In genomic region chrX:51802917-51803688, GRCh38 we compare ENCODE assay signal across 8 cellular contexts. TPM values are rescaled to one million over a fixed set of nuclear protein-coding genes. Genes with fewer than 3 reads are reported as not detected.
DNase-seq lines count a peak whose midpoint lies in the region; ATAC-seq and TF ChIP-seq lines count a peak whose summit lies in the region.

No MANE protein-coding gene starts in this region.

- WGBS in liver = under 1% methylated on average over 26 of the region's 26 CpGs

- peak in 1 of 2 donors; percentile 14 for TF ChIP-seq RAD21 in liver (IDR thresholded peaks at IDR 0.05)

- H3K4me3 ChIP-seq in colonic mucosa (peak overlapping the region; percentile 47), liver (ENCODE audit: low read depth in 1 of 3, low read length in 3 of 3) (peak overlapping the region; percentile 63 to 97 (median 96))

- intact Hi-C loops in colonic mucosa (cut with DNase I) = no loop called here

- no peaks in the 10 kb centered on the region for H3K9me3 ChIP-seq in colonic mucosa
- no peaks in the 10 kb centered on the region for H3K9me3 ChIP-seq in liver (ENCODE audit: control insufficient read depth in 4 of 4, low read length in 3 of 4)

- H3K27ac ChIP-seq in colonic mucosa = peak overlapping the region; percentile 66
- H3K27ac ChIP-seq in liver (ENCODE audit: low read depth in 1 of 2, low read length in 2 of 2) = peak overlapping the region; percentile 59 to 69

- DNase-seq in NCI-H2171 (lab: John Stamatoyannopoulos, UW) = peak; percentile 2
- DNase-seq in activated CD4-positive, alpha-beta T cell treated with anti-CD3 and anti-CD28 coated beads for 24 hours (ENCODE audit: low read depth in 2 of 2) = peak; percentile 13 to 22
- peak; percentile 65 for DNase-seq in colonic mucosa
- DNase-seq in stimulated activated CD4-positive, alpha-beta T cell treated with anti-CD3 and anti-CD28 coated beads, Interleukin-4, amount 100 ng/mL, for 4 hours = peak; percentile 20 to 57
- no peak for DNase-seq in NCI-H128 (lab: John Stamatoyannopoulos, UW; ENCODE audit: unreplicated experiment)

- ATAC-seq in GM18499 (IDR thresholded peaks at IDR 0.05; ENCODE audit: insufficient read depth, unreplicated experiment) (peak; percentile 54), HG02884 (IDR thresholded peaks at IDR 0.05; ENCODE audit: unreplicated experiment) (peak; percentile 90)

- H3K36me3 ChIP-seq in colonic mucosa = no peaks in the 10 kb centered on the region
- H3K36me3 ChIP-seq in liver (ENCODE audit: control insufficient read depth in 4 of 4, insufficient read depth in 3 of 4, low read depth in 1 of 4, low read length in 3 of 4) = peaks cover 0 to 2% (median 0%) of the 10 kb centered on the region in 4 donors

- H3K27me3 ChIP-seq in colonic mucosa = no peaks in the 10 kb centered on the region
- no peaks in the 10 kb centered on the region for H3K27me3 ChIP-seq in liver (ENCODE audit: control insufficient read depth in 4 of 4, insufficient read depth in 4 of 4, low read length in 3 of 4)

- no peak for TF ChIP-seq CTCF in colonic mucosa (IDR thresholded peaks at IDR 0.05)
- no peak for TF ChIP-seq CTCF in liver (IDR thresholded peaks at IDR 0.05; ENCODE audit: low read depth, low read length, missing input control)

- no peaks in the 10 kb centered on the region for H3K4me1 ChIP-seq in colonic mucosa
- peaks cover 0 to 3% (median 1%) of the 10 kb centered on the region in 4 donors for H3K4me1 ChIP-seq in liver (ENCODE audit: control insufficient read depth in 4 of 4, insufficient read depth in 4 of 4, low read length in 3 of 4)

- H3K9ac ChIP-seq in colonic mucosa (ENCODE audit: low read depth in 2 of 2, low read length in 2 of 2) (peak overlapping the region; percentile 73 to 84), liver (ENCODE audit: low read depth in 1 of 2, low read length in 2 of 2) (peak overlapping the region in 1 of 2 donors; percentile 66)

TF ChIP-seq in liver, 16 proteins besides CTCF, POLR2A, EP300 and RAD21:
- TF ChIP-seq YY1 (IDR thresholded peaks at IDR 0.05) (peak; percentile 46), HNF4A (conservative IDR thresholded peaks at IDR 0.05) (no peak), FOXA2 (IDR thresholded peaks at IDR 0.05) (no peak), EGR1 (IDR thresholded peaks at IDR 0.05; ENCODE audit: low read depth in 2 of 2) (no peak), REST (IDR thresholded peaks at IDR 0.05) (no peak), GABPA (IDR thresholded peaks at IDR 0.05 in 1 of 2, conservative IDR thresholded peaks at IDR 0.05 in 1 of 2) (peak; percentile 83 to 93), TAF1 (conservative IDR thresholded peaks at IDR 0.05) (peak; percentile 55)

RNA-seq across cellular contexts. Expression of gene GSPT2, which starts 59.9 kb away (rescaled TPM):
- total RNA-seq in colonic mucosa (1 to 10 TPM; 5.7 to 6.7 TPM), liver (1 to 10 TPM; 4.1 to 4.4 TPM)
- 1 to 10 TPM; 5.8 to 6.2 TPM for polyA plus RNA-seq in liver
